8 cellular contexts compared by ENCODE assay signal in genomic region chr6:5143625-5144311, GRCh38. TPM values are rescaled to one million over a fixed set of nuclear protein-coding genes. Genes with fewer than 3 reads are reported as not detected.
A peak's percentile ranks its signal among the peaks of the same experiment; 100 is the strongest.
DNase-seq lines count a peak whose midpoint lies in the region; ATAC-seq and TF ChIP-seq lines count a peak whose summit lies in the region.

No MANE protein-coding gene starts in this region.

- TF ChIP-seq POLR2A in vagina (IDR thresholded peaks at IDR 0.05): no peak

- no peaks in the 10 kb centered on the region for H3K36me3 ChIP-seq in cardiac muscle cell
- no peaks in the 10 kb centered on the region for H3K36me3 ChIP-seq in vagina

- H3K4me3 ChIP-seq in cardiac muscle cell (no peak overlapping the region), vagina (no peak overlapping the region)

- H3K27ac ChIP-seq in cardiac muscle cell: no peak overlapping the region
- H3K27ac ChIP-seq in vagina: no peak overlapping the region

- peak overlapping the region in 1 of 2 donors; percentile 79 for H3K27ac Mint-ChIP-seq in activated naive CD4-positive, alpha-beta T cell treated with anti-CD3 and anti-CD28 coated beads, Interleukin-2, amount 50 U/mL, for 72 hours

- TF ChIP-seq CTCF in AG09319 (IDR thresholded peaks at IDR 0.05; ENCODE audit: low read depth, low read length) (peak; percentile 91), cardiac muscle cell (IDR thresholded peaks at IDR 0.05; ENCODE audit: low read depth, low read length) (peak; percentile 85), vagina (IDR thresholded peaks at IDR 0.05) (peak; percentile 85 to 90 (median 88))

- DNase-seq in AG09319 (ENCODE audit: extremely low read depth, low read depth): peak; percentile 39
- DNase-seq in NCI-H1436 (lab: John Stamatoyannopoulos, UW): peak; percentile 75
- DNase-seq in SKM-1 treated with dmso at 0.1 percent for 144 hours (lab: John Stamatoyannopoulos, UW; ENCODE audit: unreplicated experiment): peak; percentile 53
- peak in 1 of 2 donors; percentile 84 for DNase-seq in activated naive CD4-positive, alpha-beta T cell treated with anti-CD3 and anti-CD28 coated beads, Interleukin-2, amount 50 U/mL, for 72 hours (ENCODE audit: low spot score in 2 of 2)
- peak; percentile 87 to 91 for DNase-seq in cardiac muscle cell (ENCODE audit: low read depth in 1 of 2, low spot score in 1 of 2)
- peak; percentile 46 for DNase-seq in pulmonary artery endothelial cell (ENCODE audit: low read depth, low spot score)
- DNase-seq in vagina (ENCODE audit: extremely low spot score in 2 of 2): peak in 1 of 2 donors; percentile 81

- H3K27me3 ChIP-seq in cardiac muscle cell (no peaks in the 10 kb centered on the region), vagina (no peaks in the 10 kb centered on the region)

- peak; percentile 50 for ATAC-seq in GM21367 (IDR thresholded peaks at IDR 0.05; ENCODE audit: unreplicated experiment)
- ATAC-seq in activated naive CD4-positive, alpha-beta T cell treated with anti-CD3 and anti-CD28 coated beads, Interleukin-2, amount 50 U/mL, for 72 hours: peak; percentile 56 to 78

- H3K36me3 Mint-ChIP-seq in activated naive CD4-positive, alpha-beta T cell treated with anti-CD3 and anti-CD28 coated beads, Interleukin-2, amount 50 U/mL, for 72 hours: no peaks in the 10 kb centered on the region

- H3K4me1 ChIP-seq in cardiac muscle cell (ENCODE audit: low read depth): peaks cover 9% of the 10 kb centered on the region
- no peaks in the 10 kb centered on the region for H3K4me1 ChIP-seq in vagina

- no peaks in the 10 kb centered on the region for H3K9me3 Mint-ChIP-seq in activated naive CD4-positive, alpha-beta T cell treated with anti-CD3 and anti-CD28 coated beads, Interleukin-2, amount 50 U/mL, for 72 hours

- intact Hi-C loops in vagina (cut with DNase I): loop anchor here (10.0 kb wide), 1 partner anchor 1401 kb away; no protein-coding TSS in a partner anchor

- H3K9me3 ChIP-seq in cardiac muscle cell (ENCODE audit: low read depth) (no peaks in the 10 kb centered on the region), vagina (no peaks in the 10 kb centered on the region)

RNA-seq across cellular contexts. Expression of gene PPP1R3G, which starts 58.6 kb away (rescaled TPM):
- under 1 TPM; 0.07 to 0.47 TPM for total RNA-seq in activated naive CD4-positive, alpha-beta T cell treated with anti-CD3 and anti-CD28 coated beads, Interleukin-2, amount 50 U/mL, for 72 hours
- total RNA-seq in cardiac muscle cell (6.1 and 7.6 TPM in 2 replicates), pulmonary artery endothelial cell (0.33 and 0.39 TPM in 2 replicates), vagina (4.4 TPM)
- polyA plus RNA-seq in cardiac muscle cell: 2.6 and 6.3 TPM in 2 replicates
